Comparison of ENCODE assay signal across 17 cellular contexts in genomic region chr2:23496456-23496855, GRCh38.
DNase-seq lines count a peak whose midpoint lies in the region; ATAC-seq and TF ChIP-seq lines count a peak whose summit lies in the region.
"Had no signal": no experiment of that assay in that cellular context is flagged by ENCODE, and none has a peak within 500 bp of the region (broad histone marks: within the 10 kb centered on the region; RNA-seq: fewer than 3 reads in every experiment).

No MANE protein-coding gene starts in this region.

- H3K79me2 ChIP-seq in Loucy (ENCODE audit: insufficient read depth, low read length): no peaks in the 10 kb centered on the region

- H4K20me1 ChIP-seq in Loucy (ENCODE audit: insufficient read depth, low read length, poor library complexity, severe bottlenecking): no peaks in the 10 kb centered on the region

- H3K27me3 Mint-ChIP-seq in activated CD8-positive, alpha-beta memory T cell treated with anti-CD3 and anti-CD28 coated beads, Interleukin-2, amount 10 ng/mL, durations not matched to agents 7 days and 5 days: peaks cover 53% of the 10 kb centered on the region
- H3K27me3 Mint-ChIP-seq in activated T-helper 17 cell treated with anti-CD3 and anti-CD28 coated beads, Interleukin-2, amount 50 U/mL, for 72 hours: peaks cover 7% of the 10 kb centered on the region

- no peaks in the 10 kb centered on the region for H3K36me3 Mint-ChIP-seq in activated CD8-positive, alpha-beta memory T cell treated with anti-CD3 and anti-CD28 coated beads, Interleukin-2, amount 10 ng/mL, durations not matched to agents 7 days and 5 days
- no peaks in the 10 kb centered on the region for H3K36me3 Mint-ChIP-seq in activated T-helper 17 cell treated with anti-CD3 and anti-CD28 coated beads, Interleukin-2, amount 50 U/mL, for 72 hours (ENCODE audit: low read depth)
- H3K36me3 Mint-ChIP-seq: natural killer cell had no signal

- H2AK5ac ChIP-seq in neuronal stem cell (ENCODE audit: low read depth, low read length): peak overlapping the region; percentile 47

- H3K79me1 ChIP-seq in neuronal stem cell (ENCODE audit: low read depth, low read length): no peaks in the 10 kb centered on the region

- H3K4me1 Mint-ChIP-seq in activated CD8-positive, alpha-beta memory T cell treated with anti-CD3 and anti-CD28 coated beads, Interleukin-2, amount 10 ng/mL, durations not matched to agents 7 days and 5 days: peaks cover 25% of the 10 kb centered on the region
- H3K4me1 Mint-ChIP-seq in activated T-helper 17 cell treated with anti-CD3 and anti-CD28 coated beads, Interleukin-2, amount 50 U/mL, for 72 hours: peaks cover 7% of the 10 kb centered on the region

- H3K9me2 ChIP-seq in Loucy (replicated peaks; ENCODE audit: low read depth, low read length): no peaks in the 10 kb centered on the region

- H3K27me3 ChIP-seq in Loucy (ENCODE audit: insufficient read depth, low read length, poor library complexity, severe bottlenecking) (no peaks in the 10 kb centered on the region), neuronal stem cell (ENCODE audit: control insufficient read depth in 3 of 3, insufficient read depth in 3 of 3, low read depth in 1 of 3, low read length in 3 of 3) (no peaks in the 10 kb centered on the region)
- H3K27me3 ChIP-seq: body of pancreas, tibial nerve had no signal

- no peak overlapping the region for H4K8ac ChIP-seq in neuronal stem cell (ENCODE audit: low read depth, low read length)

- H3K36me3 ChIP-seq in Loucy (ENCODE audit: insufficient read depth, low read length): no peaks in the 10 kb centered on the region
- H3K36me3 ChIP-seq in neuronal stem cell (replicated peaks in 1 of 2; ENCODE audit: control insufficient read depth in 2 of 2, insufficient read depth in 2 of 2, low read length in 2 of 2): no peaks in the 10 kb centered on the region
- H3K36me3 ChIP-seq: tibial nerve had no signal

- peak; percentile 23 for ATAC-seq in activated CD8-positive, alpha-beta memory T cell treated with anti-CD3 and anti-CD28 coated beads, Interleukin-2, amount 10 ng/mL, durations not matched to agents 7 days and 5 days
- no peak for ATAC-seq in activated T-helper 17 cell treated with anti-CD3 and anti-CD28 coated beads, Interleukin-2, amount 50 U/mL, for 72 hours (replicated peaks)
- no peak for ATAC-seq in GM21529 (IDR thresholded peaks at IDR 0.05; ENCODE audit: unreplicated experiment)
- ATAC-seq: body of pancreas, natural killer cell had no signal

- no peak overlapping the region for H3K18ac ChIP-seq in neuronal stem cell (ENCODE audit: low read length)

- TF ChIP-seq CTCF in Loucy (conservative IDR thresholded peaks at IDR 0.05; ENCODE audit: low read length): no peak

- CTCF ChIA-PET in activated CD8-positive, alpha-beta memory T cell treated with anti-CD3 and anti-CD28 coated beads, Interleukin-2, amount 10 ng/mL, durations not matched to agents 7 days and 5 days (lab: Charles Lee): no interaction called here

- H3K23ac ChIP-seq in neuronal stem cell (ENCODE audit: low read depth, low read length, poor library complexity): no peak overlapping the region

- H3K9ac ChIP-seq in Loucy (ENCODE audit: low read depth, low read length, poor library complexity, severe bottlenecking): no peak overlapping the region
- H3K9ac ChIP-seq in neuronal stem cell (ENCODE audit: low read depth, low read length, poor library complexity): no peak overlapping the region

- no peak overlapping the region for H2AFZ ChIP-seq in Loucy (ENCODE audit: low read length)
- H2AFZ ChIP-seq in neuronal stem cell (ENCODE audit: low read length): no peak overlapping the region

- no peaks in the 10 kb centered on the region for H3K9me3 ChIP-seq in Loucy (ENCODE audit: insufficient read depth, low read depth, low read length)
- H3K9me3 ChIP-seq in neuronal stem cell (replicated peaks in 1 of 2; ENCODE audit: control insufficient read depth in 2 of 2, insufficient read depth in 1 of 2, low read depth in 1 of 2, low read length in 2 of 2): no peaks in the 10 kb centered on the region
- H3K9me3 ChIP-seq: body of pancreas, tibial nerve had no signal

- no peak overlapping the region for H3K27ac Mint-ChIP-seq in activated CD8-positive, alpha-beta memory T cell treated with anti-CD3 and anti-CD28 coated beads, Interleukin-2, amount 10 ng/mL, durations not matched to agents 7 days and 5 days
- H3K27ac Mint-ChIP-seq in activated T-helper 17 cell treated with anti-CD3 and anti-CD28 coated beads, Interleukin-2, amount 50 U/mL, for 72 hours: no peak overlapping the region
- H3K27ac Mint-ChIP-seq: B cell, mesothelial cell of epicardium, natural killer cell had no signal

- H2BK12ac ChIP-seq in neuronal stem cell (ENCODE audit: low read length): no peak overlapping the region

- no peak overlapping the region for H2BK5ac ChIP-seq in neuronal stem cell (ENCODE audit: low read length)

- DNase-seq in activated CD8-positive, alpha-beta memory T cell treated with anti-CD3 and anti-CD28 coated beads, Interleukin-2, amount 10 ng/mL, durations not matched to agents 7 days and 5 days: no peak
- DNase-seq in activated CD8-positive, alpha-beta memory T cell treated with anti-CD3 and anti-CD28 coated beads, Interleukin-2, amount 50 U/mL, for 48 hours: no peak
- DNase-seq in neuronal stem cell (ENCODE audit: low spot score) (no peak), T-helper 9 cell (no peak)
- DNase-seq: body of pancreas, hypothalamus, natural killer cell, NCI-H526, SHP77 treated with DMSO at 0.1 percent for 48 hours, SW 1271 had no signal

- no peak overlapping the region for H3K14ac ChIP-seq in neuronal stem cell (ENCODE audit: low read length)

- no peaks in the 10 kb centered on the region for H3F3A ChIP-seq in Loucy (ENCODE audit: low read depth)

- H3K27ac ChIP-seq in neuronal stem cell (replicated peaks; ENCODE audit: low read length): no peak overlapping the region
- H3K27ac ChIP-seq: body of pancreas had no signal

- no CpG with 5 or more reads among the region's 5 CpGs for WGBS in neuronal stem cell (ENCODE audit: extremely low coverage in 2 of 2, insufficient read length in 2 of 2, insufficient replicate concordance in 1 of 2), 2 donors

- H3K4me2 ChIP-seq in Loucy (ENCODE audit: low read depth, low read length, poor library complexity, severe bottlenecking) (peak overlapping the region; percentile 48), neuronal stem cell (ENCODE audit: insufficient read depth, low read length, poor library complexity, severe bottlenecking) (no peak overlapping the region)

- no peaks in the 10 kb centered on the region for H3K9me3 Mint-ChIP-seq in activated CD8-positive, alpha-beta memory T cell treated with anti-CD3 and anti-CD28 coated beads, Interleukin-2, amount 10 ng/mL, durations not matched to agents 7 days and 5 days (ENCODE audit: low read depth)
- H3K9me3 Mint-ChIP-seq in activated T-helper 17 cell treated with anti-CD3 and anti-CD28 coated beads, Interleukin-2, amount 50 U/mL, for 72 hours: no peaks in the 10 kb centered on the region
- H3K9me3 Mint-ChIP-seq: mesothelial cell of epicardium; natural killer cell; stimulated activated naive CD8-positive, alpha-beta T cell treated with anti-CD3 and anti-CD28 coated beads, Interleukin-15, amount 100 ng/mL, for 72 hours had no signal

- H4K91ac ChIP-seq in neuronal stem cell (ENCODE audit: low read depth, low read length, poor library complexity): no peak overlapping the region

- no peak overlapping the region for H2BK15ac ChIP-seq in neuronal stem cell (ENCODE audit: low read length)

- H3K4me1 ChIP-seq in Loucy (ENCODE audit: insufficient read depth, low read length, poor library complexity, severe bottlenecking) (peaks cover 20% of the 10 kb centered on the region), neuronal stem cell (ENCODE audit: control insufficient read depth in 2 of 2, insufficient read depth in 1 of 2, low read depth in 1 of 2, low read length in 2 of 2) (peaks cover 16 to 38% of the 10 kb centered on the region in 2 donors)

- no peak overlapping the region for H2BK120ac ChIP-seq in neuronal stem cell (ENCODE audit: low read depth, low read length)

- no peak overlapping the region for H3K4ac ChIP-seq in neuronal stem cell (ENCODE audit: low read length)

- H3K4me3 Mint-ChIP-seq in activated CD8-positive, alpha-beta memory T cell treated with anti-CD3 and anti-CD28 coated beads, Interleukin-2, amount 10 ng/mL, durations not matched to agents 7 days and 5 days: no peak overlapping the region
- H3K4me3 Mint-ChIP-seq in activated T-helper 17 cell treated with anti-CD3 and anti-CD28 coated beads, Interleukin-2, amount 50 U/mL, for 72 hours: peak overlapping the region; percentile 17
- H3K4me3 Mint-ChIP-seq: B cell, mesothelial cell of epicardium, natural killer cell had no signal

- H3K4me3 ChIP-seq in Loucy (ENCODE audit: low read length, poor library complexity, severe bottlenecking) (no peak overlapping the region), neuronal stem cell (ENCODE audit: low read length in 2 of 2) (no peak overlapping the region)
- H3K4me3 ChIP-seq: body of pancreas, tibial nerve had no signal
